In genomic region chr5:126446498-126447224, GRCh38 we compare ENCODE assay signal across 8 cellular contexts. TPM values are rescaled to one million over a fixed set of nuclear protein-coding genes. Genes with fewer than 3 reads are reported as not detected.
A peak's percentile ranks its signal among the peaks of the same experiment; 100 is the strongest.
DNase-seq lines count a peak whose midpoint lies in the region; ATAC-seq and TF ChIP-seq lines count a peak whose summit lies in the region.

No MANE protein-coding gene starts in this region.

- H3K4me2 ChIP-seq in GM23338, result no peak overlapping the region

- BruUV-seq in Calu3 (replicated peaks; lab: Mats Ljungman, UMichigan), result no TSS peak

- H3K9ac ChIP-seq in mucosa of stomach (ENCODE audit: low read length), result peak overlapping the region; percentile 24

- no peaks in the 10 kb centered on the region for H3K27me3 Mint-ChIP-seq in activated T-cell treated with anti-CD3 and anti-CD28 coated beads, Interleukin-2, amount 50 U/mL, for 72 hours (ENCODE audit: low read depth)
- H3K27me3 Mint-ChIP-seq in GM23338 (ENCODE audit: insufficient read depth, low read depth, poor library complexity) (peaks cover 7% of the 10 kb centered on the region), Calu3 (ENCODE audit: unreplicated experiment) (no peaks in the 10 kb centered on the region)

- ATAC-seq in HG02973 (IDR thresholded peaks at IDR 0.05; ENCODE audit: unreplicated experiment) (peak; percentile 38), GM23338 (no peak), HG03460 (IDR thresholded peaks at IDR 0.05; ENCODE audit: unreplicated experiment) (no peak)
- ATAC-seq in activated T-cell treated with anti-CD3 and anti-CD28 coated beads, Interleukin-2, amount 50 U/mL, for 72 hours (replicated peaks in 1 of 2), result peak; percentile 72 to 76

- no peak overlapping the region for H2AFZ ChIP-seq in GM23338

- H3F3A ChIP-seq in GM23338 (replicated peaks; ENCODE audit: low read depth), result no peaks in the 10 kb centered on the region

- no peak for TF ChIP-seq CTCF in GM13977 (IDR thresholded peaks at IDR 0.05; ENCODE audit: extremely low read depth, insufficient read depth, missing control alignments)
- TF ChIP-seq CTCF in GM23338 (conservative IDR thresholded peaks at IDR 0.05; ENCODE audit: low read depth in 2 of 2), result no peak
- no peak for TF ChIP-seq CTCF in ascending aorta (IDR thresholded peaks at IDR 0.05)
- no peak for TF ChIP-seq CTCF in Calu3 (IDR thresholded peaks at IDR 0.05; ENCODE audit: unreplicated experiment)

- in situ Hi-C loops in GM13977 (cut with MboI; ENCODE audit: low pct_unique_long_range_greater_than_20kb, low sequenced_read_pairs, unreplicated experiment), result no loop called here

- H3K36me3 ChIP-seq in mucosa of stomach (ENCODE audit: control insufficient read depth, insufficient read depth, low read length) (no peaks in the 10 kb centered on the region), GM23338 (ENCODE audit: insufficient read depth) (no peaks in the 10 kb centered on the region), ascending aorta (peaks cover 5 to 16% of the 10 kb centered on the region in 2 donors)

- H3K27ac ChIP-seq in GM23338 (ENCODE audit: low read depth), result no peak overlapping the region
- H3K27ac ChIP-seq in ascending aorta, result no peak overlapping the region

- DNase-seq in GM13977 (ENCODE audit: low spot score) (peak; percentile 44), GM23338 (ENCODE audit: low spot score) (no peak), ascending aorta (ENCODE audit: low spot score in 2 of 2) (no peak), Calu3 (no peak)
- DNase-seq in activated T-cell treated with anti-CD3 and anti-CD28 coated beads, Interleukin-2, amount 50 U/mL, for 72 hours, result peak; percentile 64 to 81

- H3K79me2 ChIP-seq in GM23338 (replicated peaks; ENCODE audit: insufficient read depth), result peaks cover 10% of the 10 kb centered on the region; the same call in 1 of the 2 replicates

- H3K4me1 Mint-ChIP-seq in activated T-cell treated with anti-CD3 and anti-CD28 coated beads, Interleukin-2, amount 50 U/mL, for 72 hours (ENCODE audit: low read depth), result peaks cover 98% of the 10 kb centered on the region
- H3K4me1 Mint-ChIP-seq in GM23338, result peaks cover 12% of the 10 kb centered on the region
- H3K4me1 Mint-ChIP-seq in Calu3 (ENCODE audit: low read depth, unreplicated experiment), result no peaks in the 10 kb centered on the region

- H3K4me3 ChIP-seq in mucosa of stomach (ENCODE audit: low read length) (no peak overlapping the region), GM23338 (no peak overlapping the region), ascending aorta (no peak overlapping the region)

- intact Hi-C loops in ascending aorta (cut with DNase I), result no loop called here
- intact Hi-C loops in Calu3 (cut with micrococcal nuclease; ENCODE audit: unreplicated experiment), result no loop called here

- peak overlapping the region; percentile 68 to 80 for H3K4me3 Mint-ChIP-seq in activated T-cell treated with anti-CD3 and anti-CD28 coated beads, Interleukin-2, amount 50 U/mL, for 72 hours
- H3K4me3 Mint-ChIP-seq in GM23338 (no peak overlapping the region), Calu3 (ENCODE audit: low read depth, unreplicated experiment) (no peak overlapping the region)

- no peaks in the 10 kb centered on the region for H4K20me1 ChIP-seq in GM23338 (replicated peaks; ENCODE audit: insufficient read depth)

- CTCF ChIA-PET in Calu3 (lab: Charles Lee), result interaction anchor here (0.6 kb wide), 1 partner anchor 89 kb away, joined by 4 read pairs; no protein-coding TSS in a partner anchor

- peak overlapping the region; percentile 93 for H3K27ac Mint-ChIP-seq in activated T-cell treated with anti-CD3 and anti-CD28 coated beads, Interleukin-2, amount 50 U/mL, for 72 hours
- H3K27ac Mint-ChIP-seq in GM23338, result no peak overlapping the region
- no peak overlapping the region for H3K27ac Mint-ChIP-seq in Calu3 (ENCODE audit: unreplicated experiment)

- H3K27me3 ChIP-seq in mucosa of stomach (ENCODE audit: control insufficient read depth, insufficient read depth, low read length) (no peaks in the 10 kb centered on the region), GM23338 (ENCODE audit: insufficient read depth) (no peaks in the 10 kb centered on the region), ascending aorta (no peaks in the 10 kb centered on the region)

- peaks cover 0 to 1% of the 10 kb centered on the region in 2 donors for H3K36me3 Mint-ChIP-seq in activated T-cell treated with anti-CD3 and anti-CD28 coated beads, Interleukin-2, amount 50 U/mL, for 72 hours (ENCODE audit: insufficient read depth in 2 of 2)
- H3K36me3 Mint-ChIP-seq in GM23338 (ENCODE audit: low read depth) (peaks cover 15% of the 10 kb centered on the region), Calu3 (ENCODE audit: insufficient read depth, unreplicated experiment) (no peaks in the 10 kb centered on the region)

- H3K9me3 Mint-ChIP-seq in activated T-cell treated with anti-CD3 and anti-CD28 coated beads, Interleukin-2, amount 50 U/mL, for 72 hours, result peaks cover 0 to 2% of the 10 kb centered on the region in 2 donors
- H3K9me3 Mint-ChIP-seq in GM23338 (no peaks in the 10 kb centered on the region), Calu3 (ENCODE audit: low read depth, unreplicated experiment) (no peaks in the 10 kb centered on the region)

- H3K9me3 ChIP-seq in mucosa of stomach (ENCODE audit: control insufficient read depth, low read length) (no peaks in the 10 kb centered on the region), ascending aorta (no peaks in the 10 kb centered on the region)

- peaks cover 15% of the 10 kb centered on the region for H3K4me1 ChIP-seq in mucosa of stomach (ENCODE audit: control insufficient read depth, insufficient read depth, low read length)
- peaks cover 3% of the 10 kb centered on the region; the same call in 1 of the 2 replicates for H3K4me1 ChIP-seq in GM23338 (ENCODE audit: insufficient read depth)
- peaks cover 3 to 28% of the 10 kb centered on the region in 2 donors for H3K4me1 ChIP-seq in ascending aorta

- no peaks in the 10 kb centered on the region for H3K9me2 ChIP-seq in GM23338 (ENCODE audit: insufficient read depth)

TF ChIP-seq in GM23338, 12 proteins besides CTCF, POLR2A, EP300 and RAD21:
- TF ChIP-seq STAT1 (IDR thresholded peaks at IDR 0.05; ENCODE audit: unreplicated experiment), result no peak
- no peak for TF ChIP-seq POLR2AphosphoS5 (IDR thresholded peaks at IDR 0.05; ENCODE audit: low read depth)
- no peak for TF ChIP-seq EZH2phosphoT487 (IDR thresholded peaks at IDR 0.05; ENCODE audit: unreplicated experiment)
- TF ChIP-seq EZH2 (IDR thresholded peaks at IDR 0.05; ENCODE audit: low read depth, unreplicated experiment), result no peak
- TF ChIP-seq ZNF331 (CRISPR knock-in tag; IDR thresholded peaks at IDR 0.05; ENCODE audit: low read depth), result no peak
- TF ChIP-seq JUNB (IDR thresholded peaks at IDR 0.05; ENCODE audit: unreplicated experiment), result no peak
- no peak for TF ChIP-seq REST (IDR thresholded peaks at IDR 0.05; ENCODE audit: unreplicated experiment)

RNA-seq across cellular contexts. Expression of gene GRAMD2B, which starts 23.5 kb away (rescaled TPM):
- total RNA-seq in activated T-cell treated with anti-CD3 and anti-CD28 coated beads, Interleukin-2, amount 50 U/mL, for 72 hours, result 10 to 100 TPM; 12.7 to 15.7 TPM
- total RNA-seq in GM23338 (2014; rRNA removed; shearing (Covaris generic)), result 14.9 and 16.9 TPM in 2 replicates
- polyA plus RNA-seq in GM23338 (2016; fragmentation: Nextera tagmentation; extraction: Ambion mirVana), result 9.7 and 10.7 TPM in 2 replicates
- 55.6 TPM for total RNA-seq in ascending aorta
- total RNA-seq in Calu3 (2022), result 23.0 and 23.3 TPM in 2 replicates

Comparison
In these comparisons a context has a peak if more than half of its experiments do, and no peak if none do; other contexts are left out.
1. DNase-seq: peak in GM13977 (single experiment) and activated T-cell treated with anti-CD3 and anti-CD28 coated beads, Interleukin-2, amount 50 U/mL, for 72 hours (2 of 2); none in GM23338 (single experiment), ascending aorta (0 of 2) and Calu3 (single experiment).
2. ATAC-seq: peak in HG02973 (single experiment) and activated T-cell treated with anti-CD3 and anti-CD28 coated beads, Interleukin-2, amount 50 U/mL, for 72 hours (2 of 2); none in GM23338 (single experiment) and HG03460 (single experiment).
3. H3K4me3 Mint-ChIP-seq: peak in activated T-cell treated with anti-CD3 and anti-CD28 coated beads, Interleukin-2, amount 50 U/mL, for 72 hours (2 of 2); none in GM23338 (single experiment) and Calu3 (single experiment).